In genomic region chr3:159200176-159200575, GRCh38 we compare ENCODE assay signal across 15 cellular contexts.
DNase-seq lines count a peak whose midpoint lies in the region; ATAC-seq and TF ChIP-seq lines count a peak whose summit lies in the region.
"Had no signal": no experiment of that assay in that cellular context is flagged by ENCODE, and none has a peak within 500 bp of the region (broad histone marks: within the 10 kb centered on the region; RNA-seq: fewer than 3 reads in every experiment).

No MANE protein-coding gene starts in this region.

- 62 to 72% methylated on average over 3 of the region's 3 CpGs for WGBS in heart right ventricle, 2 donors

- ATAC-seq in HG02981 (IDR thresholded peaks at IDR 0.05; ENCODE audit: unreplicated experiment) (no peak), heart right ventricle (no peak), GM21367 (IDR thresholded peaks at IDR 0.05; ENCODE audit: unreplicated experiment) (no peak)
- ATAC-seq: left cardiac atrium, WTC11 had no signal

- no peaks in the 10 kb centered on the region for H3K4me1 ChIP-seq in heart right ventricle
- H3K4me1 ChIP-seq: esophagus squamous epithelium had no signal

- no peaks in the 10 kb centered on the region for H3K27me3 ChIP-seq in heart right ventricle
- H3K27me3 ChIP-seq: esophagus squamous epithelium had no signal

- H3K4me3 ChIP-seq in AG10803 (ENCODE audit: low read length) (no peak overlapping the region), heart right ventricle (no peak overlapping the region)
- H3K4me3 ChIP-seq: esophagus squamous epithelium had no signal

- peaks cover 0 to 20% (median 7%) of the 10 kb centered on the region in 11 donors for H3K9me3 ChIP-seq in heart right ventricle

- TF ChIP-seq CTCF in AG10803 (conservative IDR thresholded peaks at IDR 0.05; ENCODE audit: low read length): no peak
- TF ChIP-seq CTCF in heart right ventricle (IDR thresholded peaks at IDR 0.05): no peak

- in situ Hi-C loops in KBM-7 (cut with MboI; ENCODE audit: low pct_unique_long_range_greater_than_20kb, low sequenced_read_pairs): no loop called here

- intact Hi-C loops in heart right ventricle (cut with DNase I): no loop called here

- peak; percentile 85 for DNase-seq in AG10803 (ENCODE audit: low read depth)
- DNase-seq in KBM-7: peak; percentile 7
- peak; percentile 59 for DNase-seq in SW480 (ENCODE audit: low spot score)
- peak; percentile 35 for DNase-seq in foreskin melanocyte
- no peak for DNase-seq in activated T-cell treated with anti-CD3 and anti-CD28 coated beads, Interleukin-2, amount 50 U/mL, for 1 hour
- DNase-seq in heart right ventricle: no peak
- DNase-seq: esophagus squamous epithelium; left cardiac atrium; NCI-H2171; nephron progenitor cell; stimulated activated CD4-positive, alpha-beta T cell treated with anti-CD3 and anti-CD28 coated beads, Interleukin-12 subunit alpha, Interleukin-12 subunit beta, amount 100 ng/mL, for 4 hours had no signal

- H3K27ac ChIP-seq in heart right ventricle: no peak overlapping the region
- H3K27ac ChIP-seq: esophagus squamous epithelium, RWPE1 had no signal

- no peaks in the 10 kb centered on the region for H3K36me3 ChIP-seq in heart right ventricle
- H3K36me3 ChIP-seq: esophagus squamous epithelium had no signal

Comparison
In these comparisons a context has a peak if more than half of its experiments do, and no peak if none do; other contexts are left out.
1. DNase-seq: peak in AG10803 (single experiment), KBM-7 (single experiment), SW480 (single experiment) and foreskin melanocyte (single experiment); none in activated T-cell treated with anti-CD3 and anti-CD28 coated beads, Interleukin-2, amount 50 U/mL, for 1 hour (single experiment) and heart right ventricle (0 of 2).